ENCODE assay signal across 8 cellular contexts in genomic region chr19:18160792-18161690, GRCh38.
DNase-seq lines count a peak whose midpoint lies in the region; ATAC-seq and TF ChIP-seq lines count a peak whose summit lies in the region.

No MANE protein-coding gene starts in this region.

- H2AFZ ChIP-seq in SU-DHL-6 (ENCODE audit: low read depth, low read length, severe bottlenecking), result peak overlapping the region; percentile 55

- no peaks in the 10 kb centered on the region for H3K9me3 ChIP-seq in BLaER1 treated with 17β-estradiol and CSF1 and Interleukin-3, amounts not matched to agents 10 nM and 100 nM (replicated peaks in 1 of 11)
- H3K9me3 ChIP-seq in SU-DHL-6 (ENCODE audit: insufficient read depth, low read length), result no peaks in the 10 kb centered on the region

- 0 out of 2 replicates have a peak, but pooled peaks cover 13% of the 10 kb centered on the region for H3F3A ChIP-seq in SU-DHL-6 (ENCODE audit: insufficient read depth)

- H3K4me2 ChIP-seq in BLaER1 treated with 17β-estradiol and CSF1 and Interleukin-3, amounts not matched to agents 10 nM and 100 nM, result peak overlapping the region; percentile 87 to 99 (median 93)
- peak overlapping the region; percentile 60 for H3K4me2 ChIP-seq in SU-DHL-6 (ENCODE audit: low read depth, low read length, poor library complexity, severe bottlenecking)

- no peaks in the 10 kb centered on the region for H3K79me2 ChIP-seq in SU-DHL-6 (ENCODE audit: insufficient read depth, low read length)

- ATAC-seq in GM19023 (IDR thresholded peaks at IDR 0.05; ENCODE audit: unreplicated experiment), result peak; percentile 76

- peak overlapping the region; percentile 74 to 87 (median 83) for H3K9ac ChIP-seq in BLaER1 treated with 17β-estradiol and CSF1 and Interleukin-3, amounts not matched to agents 10 nM and 100 nM
- H3K9ac ChIP-seq in SU-DHL-6 (ENCODE audit: low read length), result peak overlapping the region; percentile 67

- H3K27me3 ChIP-seq in BLaER1 treated with 17β-estradiol and CSF1 and Interleukin-3, amounts not matched to agents 10 nM and 100 nM, result no peaks in the 10 kb centered on the region
- H3K27me3 ChIP-seq in SU-DHL-6 (ENCODE audit: low read length), result no peaks in the 10 kb centered on the region

- TF ChIP-seq CTCF in SU-DHL-6 (IDR thresholded peaks at IDR 0.05; ENCODE audit: insufficient read depth, low read length, poor library complexity, severe bottlenecking), result no peak

- peaks cover 33 to 81% (median 46%) of the 10 kb centered on the region in 11 experiments for H3K36me3 ChIP-seq in BLaER1 treated with 17β-estradiol and CSF1 and Interleukin-3, amounts not matched to agents 10 nM and 100 nM
- no peaks in the 10 kb centered on the region for H3K36me3 ChIP-seq in SU-DHL-6 (ENCODE audit: low read length)

- peaks cover 31 to 46% (median 37%) of the 10 kb centered on the region in 10 experiments for H3K4me1 ChIP-seq in BLaER1 treated with 17β-estradiol and CSF1 and Interleukin-3, amounts not matched to agents 10 nM and 100 nM

- H3K4me3 ChIP-seq in BLaER1 treated with 17β-estradiol and CSF1 and Interleukin-3, amounts not matched to agents 10 nM and 100 nM, result peak overlapping the region; percentile 48 to 66 (median 56)
- peak overlapping the region; percentile 41 for H3K4me3 ChIP-seq in SU-DHL-6 (ENCODE audit: insufficient read depth, low read length, poor library complexity, severe bottlenecking)
- H3K4me3 ChIP-seq in skeletal muscle cell (ENCODE audit: low read depth, low read length), result peak overlapping the region; percentile 24

- H3K27ac ChIP-seq in BLaER1 treated with 17β-estradiol and CSF1 and Interleukin-3, amounts not matched to agents 10 nM and 100 nM, result peak overlapping the region; percentile 60 to 83 (median 79)
- peak overlapping the region; percentile 54 for H3K27ac ChIP-seq in SU-DHL-6 (ENCODE audit: low read depth, low read length)

- H4K20me1 ChIP-seq in BLaER1 treated with 17β-estradiol and CSF1 and Interleukin-3, amounts not matched to agents 10 nM and 100 nM, result peaks cover 0 to 29% (median 7%) of the 10 kb centered on the region in 11 experiments; a peak in 11 of 22 replicates
- H4K20me1 ChIP-seq in SU-DHL-6 (ENCODE audit: low read depth, low read length), result no peaks in the 10 kb centered on the region

- DNase-seq in HPDE6-E6E7 (ENCODE audit: extremely low spot score) (peak; percentile 63), amygdala (lab: John Stamatoyannopoulos, UW) (peak in 45 of 56 donors; percentile 18 to 81 (median 52)), hepatic stellate cell (ENCODE audit: low spot score) (peak; percentile 90), skeletal muscle cell (ENCODE audit: low read depth) (no peak), NCI-H510A (lab: John Stamatoyannopoulos, UW) (no peak)

- no peaks in the 10 kb centered on the region for H3K9me2 ChIP-seq in SU-DHL-6 (replicated peaks; ENCODE audit: insufficient read depth, low read length)

Comparison
In these comparisons a context has a peak if more than half of its experiments do, and no peak if none do; other contexts are left out.
1. DNase-seq: peak in HPDE6-E6E7 (single experiment), amygdala (45 of 56) and hepatic stellate cell (single experiment); none in skeletal muscle cell (single experiment) and NCI-H510A (single experiment).
2. Peak in every context shown above with its lines, with median percentiles within 50 percentile points of each other: H3K4me3 ChIP-seq.